Comparison of ENCODE assay signal across 1 cellular context in the genomic region with DNA sequence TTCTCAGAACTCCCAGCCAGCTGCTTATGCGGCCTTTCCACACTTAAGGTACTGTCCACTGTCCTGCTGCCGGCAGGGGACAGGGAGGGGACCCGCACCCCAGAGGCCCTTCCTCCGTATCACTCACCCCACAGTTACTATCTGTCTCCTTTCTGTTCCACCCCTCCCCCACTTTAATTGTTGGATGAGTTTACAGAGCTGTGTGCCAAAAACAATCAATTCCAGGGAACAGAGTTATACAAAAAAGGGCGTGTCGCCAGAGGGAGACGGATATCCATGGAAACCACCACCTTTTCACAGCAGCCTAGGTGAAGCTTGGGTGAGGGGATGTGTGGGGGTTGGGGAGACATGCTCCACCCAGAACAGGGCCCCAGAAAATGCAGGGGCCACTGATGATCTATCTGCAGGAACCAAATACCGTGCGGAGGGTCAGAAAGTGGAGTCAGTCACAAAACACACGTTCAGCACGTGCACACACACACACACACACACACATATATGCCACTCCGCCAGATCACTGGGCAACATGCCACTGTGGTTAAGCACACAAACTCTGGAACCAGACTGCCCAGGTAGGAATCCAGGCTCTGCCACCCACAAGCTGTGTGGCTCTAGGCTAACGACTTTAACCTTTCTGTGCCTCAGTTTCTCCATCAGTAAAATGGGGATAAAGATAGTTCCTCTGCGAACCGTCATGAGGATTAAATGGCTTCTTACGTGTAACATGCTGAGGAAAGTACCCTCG.
TF ChIP-seq lines count a peak whose summit lies in the region.

No MANE protein-coding gene starts in this region.

TF ChIP-seq in IMR-90, 13 proteins besides CTCF, POLR2A, EP300 and RAD21 (continued from another document):
- TF ChIP-seq, protein P1, sequence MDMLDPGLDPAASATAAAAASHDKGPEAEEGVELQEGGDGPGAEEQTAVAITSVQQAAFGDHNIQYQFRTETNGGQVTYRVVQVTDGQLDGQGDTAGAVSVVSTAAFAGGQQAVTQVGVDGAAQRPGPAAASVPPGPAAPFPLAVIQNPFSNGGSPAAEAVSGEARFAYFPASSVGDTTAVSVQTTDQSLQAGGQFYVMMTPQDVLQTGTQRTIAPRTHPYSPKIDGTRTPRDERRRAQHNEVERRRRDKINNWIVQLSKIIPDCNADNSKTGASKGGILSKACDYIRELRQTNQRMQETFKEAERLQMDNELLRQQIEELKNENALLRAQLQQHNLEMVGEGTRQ (IDR thresholded peaks at IDR 0.05; ENCODE audit: low read depth, low read length): no peak
- TF ChIP-seq FOS (IDR thresholded peaks at IDR 0.05; ENCODE audit: low read depth, low read length): no peak
